9 cellular contexts compared by ENCODE assay signal in the genomic region with DNA sequence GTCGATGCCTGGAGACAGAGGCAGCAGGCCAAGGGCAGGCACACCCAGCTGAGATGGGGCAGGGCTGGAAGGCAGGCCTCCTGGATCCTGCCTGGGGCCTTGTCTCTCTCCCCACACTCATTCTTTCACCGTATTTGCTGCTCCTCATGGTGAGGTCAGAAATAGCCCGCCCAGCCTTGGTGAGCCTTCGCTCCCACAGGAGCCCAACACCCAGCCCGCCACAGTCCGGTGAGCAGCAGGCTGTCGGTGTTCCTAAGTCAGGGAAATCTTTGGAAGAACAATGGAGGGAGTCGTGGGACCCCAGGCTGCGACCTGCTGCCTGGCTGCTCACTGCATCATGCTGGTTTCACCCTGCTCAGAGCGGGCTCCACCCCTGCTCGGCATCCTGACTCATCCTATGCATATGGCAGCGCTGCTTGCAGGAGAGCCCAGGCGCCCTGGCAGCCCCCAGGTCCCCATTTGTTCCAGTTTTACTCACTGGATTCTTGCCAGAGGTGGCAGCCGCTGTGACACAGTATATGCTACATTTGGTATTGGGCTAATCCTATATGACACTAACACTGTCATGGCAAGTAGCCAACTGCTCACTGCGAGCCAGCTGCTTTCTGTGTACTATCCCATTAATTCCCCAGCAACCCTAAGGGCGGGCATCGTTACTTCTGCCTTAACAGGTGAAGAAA. TPM values are rescaled to one million over a fixed set of nuclear protein-coding genes. Genes with fewer than 3 reads are reported as not detected.
DNase-seq lines count a peak whose midpoint lies in the region; ATAC-seq and TF ChIP-seq lines count a peak whose summit lies in the region.
"Had no signal": no experiment of that assay in that cellular context is flagged by ENCODE, and none has a peak within 500 bp of the region (broad histone marks: within the 10 kb centered on the region; RNA-seq: fewer than 3 reads in every experiment).

No MANE protein-coding gene starts in this region.

- H2AFZ ChIP-seq in osteoblast (ENCODE audit: low read length) = no peak overlapping the region

- peaks cover 22% of the 10 kb centered on the region for H3K4me1 ChIP-seq in osteoblast (ENCODE audit: insufficient read depth, low read length)

- H3K27me3 ChIP-seq in brain microvascular endothelial cell (replicated peaks) (no peaks in the 10 kb centered on the region), osteoblast (ENCODE audit: insufficient read depth, low read length) (no peaks in the 10 kb centered on the region)

- in situ Hi-C loops in brain microvascular endothelial cell (cut with HindIII; ENCODE audit: low pct_ligation_motif_present, low sequenced_read_pairs) = no loop called here

- DNase-seq in DMS 273 treated with DMSO at 0.1 percent for 48 hours (lab: John Stamatoyannopoulos, UW) (peak; percentile 91), NCI-H1694 treated with DMSO at 0.1 percent for 48 hours (lab: John Stamatoyannopoulos, UW) (peak; percentile 99), brain microvascular endothelial cell (peak; percentile 59), osteoblast (ENCODE audit: insufficient read length, low spot score, missing footprints) (no peak)
- no peak for DNase-seq in stimulated activated naive CD4-positive, alpha-beta T cell (lab: John Stamatoyannopoulos, UW)
- DNase-seq: activated CD4-positive, alpha-beta T cell treated with anti-CD3 and anti-CD28 coated beads for 4 hours had no signal

- peaks cover 5% of the 10 kb centered on the region for H3K79me2 ChIP-seq in osteoblast (ENCODE audit: insufficient read depth, low read length)

- H3K4me3 ChIP-seq in brain microvascular endothelial cell (ENCODE audit: low read depth, low read length) = no peak overlapping the region
- no peak overlapping the region for H3K4me3 ChIP-seq in osteoblast (ENCODE audit: insufficient read depth, low read length)

- no peaks in the 10 kb centered on the region for H3K9me3 ChIP-seq in osteoblast (ENCODE audit: low read depth, low read length)

- TF ChIP-seq CTCF in brain microvascular endothelial cell (IDR thresholded peaks at IDR 0.05; ENCODE audit: low read depth, low read length, missing control alignments) (no peak), osteoblast (IDR thresholded peaks at IDR 0.05; ENCODE audit: extremely low read depth, low read depth, low read length) (no peak)

- H3K4me2 ChIP-seq in osteoblast (ENCODE audit: insufficient read depth, low read length) = no peak overlapping the region

- H3K27ac ChIP-seq in brain microvascular endothelial cell (peak overlapping the region; percentile 5), osteoblast (ENCODE audit: low read depth, low read length) (peak overlapping the region; percentile 78)

- H3K36me3 ChIP-seq in brain microvascular endothelial cell (replicated peaks) = peaks cover 7% of the 10 kb centered on the region
- peaks cover 12% of the 10 kb centered on the region for H3K36me3 ChIP-seq in osteoblast (ENCODE audit: insufficient read depth, low read length)

- no peaks in the 10 kb centered on the region for H4K20me1 ChIP-seq in osteoblast (ENCODE audit: insufficient read depth, low read length)

- ATAC-seq in GM19452 (IDR thresholded peaks at IDR 0.05; ENCODE audit: unreplicated experiment) = no peak
- ATAC-seq in GM18868 (IDR thresholded peaks at IDR 0.05; ENCODE audit: unreplicated experiment) = no peak
- ATAC-seq in GM18909 (IDR thresholded peaks at IDR 0.05; ENCODE audit: poor library complexity, unreplicated experiment) = no peak

RNA-seq across cellular contexts. Expression of a gene that starts 53.2 kb away (rescaled TPM):
- 43.0 and 49.9 TPM in 2 replicates for total RNA-seq in osteoblast

Comparison
In these comparisons a context has a peak if more than half of its experiments do, and no peak if none do; other contexts are left out.
1. DNase-seq: peak in DMS 273 treated with DMSO at 0.1 percent for 48 hours (single experiment), NCI-H1694 treated with DMSO at 0.1 percent for 48 hours (single experiment) and brain microvascular endothelial cell (single experiment); none in osteoblast (single experiment) and stimulated activated naive CD4-positive, alpha-beta T cell (0 of 6).